ENCODE assay signal across 13 cellular contexts in genomic region chr6:84074988-84075781, GRCh38. TPM values are rescaled to one million over a fixed set of nuclear protein-coding genes. Genes with fewer than 3 reads are reported as not detected.
A peak's percentile ranks its signal among the peaks of the same experiment; 100 is the strongest.
DNase-seq lines count a peak whose midpoint lies in the region; ATAC-seq, FAIRE-seq and TF ChIP-seq lines count a peak whose summit lies in the region.
"Had no signal": no experiment of that assay in that cellular context is flagged by ENCODE, and none has a peak within 500 bp of the region (broad histone marks: within the 10 kb centered on the region; RNA-seq: fewer than 3 reads in every experiment).

No MANE protein-coding gene starts in this region.

- no peak overlapping the region for H3K27ac ChIP-seq in mammary epithelial cell (ENCODE audit: insufficient read depth, low read depth, low read length)
- H3K27ac ChIP-seq in mesendoderm (ENCODE audit: low read depth, low read length) = no peak overlapping the region
- H3K27ac ChIP-seq in substantia nigra (ENCODE audit: low read depth, low read length, poor library complexity, severe bottlenecking) = no peak overlapping the region
- H3K27ac ChIP-seq in uterus = no peak overlapping the region

- H2BK120ac ChIP-seq in mesendoderm (ENCODE audit: low read depth, low read length) = no peak overlapping the region

- no peak for ATAC-seq in GM18861 (IDR thresholded peaks at IDR 0.05; ENCODE audit: unreplicated experiment)

- H2AK5ac ChIP-seq in mesendoderm (ENCODE audit: low read length) = no peak overlapping the region

- DNase-seq in D721Med (ENCODE audit: insufficient read length, low spot score) (no peak), M059J (ENCODE audit: low read depth) (peak; percentile 50), mammary epithelial cell (peak; percentile 50), mesendoderm (peak; percentile 90), substantia nigra (lab: John Stamatoyannopoulos, UW) (no peak), uterus (no peak)
- no peak for DNase-seq in activated naive CD4-positive, alpha-beta T cell treated with Interleukin-2 at 50 U/mL for 16 hours
- DNase-seq: cerebellar nuclear complex; NCI-H1105; stimulated activated CD4-positive, alpha-beta T cell treated with anti-CD3 and anti-CD28 coated beads, Interleukin-12 subunit alpha, Interleukin-12 subunit beta, amount 100 ng/mL, for 4 hours had no signal

- H3K4me3 ChIP-seq in mammary epithelial cell (replicated peaks in 1 of 3; ENCODE audit: insufficient read depth in 1 of 3, low read depth in 2 of 3, low read length in 3 of 3) (no peak overlapping the region), mesendoderm (ENCODE audit: low read length) (no peak overlapping the region), uterus (no peak overlapping the region)

- no peaks in the 10 kb centered on the region for H4K20me1 ChIP-seq in mammary epithelial cell (ENCODE audit: insufficient read depth, low read length)

- no TSS peak for BruUV-seq in mammary epithelial cell (replicated peaks; lab: Mats Ljungman, UMichigan)

- no peak overlapping the region for H4K5ac ChIP-seq in mesendoderm (ENCODE audit: low read length)

- H3K27me3 ChIP-seq in mammary epithelial cell (ENCODE audit: insufficient read depth, low read length) (no peaks in the 10 kb centered on the region), mesendoderm (ENCODE audit: insufficient read depth, low read length, poor library complexity) (no peaks in the 10 kb centered on the region), uterus (no peaks in the 10 kb centered on the region)

- H3K9ac ChIP-seq in mammary epithelial cell (ENCODE audit: insufficient read depth, low read length) = no peak overlapping the region
- no peak overlapping the region for H3K9ac ChIP-seq in mesendoderm (ENCODE audit: low read length)

- H2AFZ ChIP-seq in mammary epithelial cell (ENCODE audit: low read depth, low read length) = peak overlapping the region; percentile 67

- H3K4ac ChIP-seq in mesendoderm (ENCODE audit: low read depth, low read length) = no peak overlapping the region

- no peaks in the 10 kb centered on the region for H3K79me1 ChIP-seq in mesendoderm (ENCODE audit: low read length)

- H3K79me2 ChIP-seq in mammary epithelial cell (ENCODE audit: insufficient read depth, low read length) (no peaks in the 10 kb centered on the region), mesendoderm (ENCODE audit: control insufficient read depth, insufficient read depth, low read length) (no peaks in the 10 kb centered on the region)

- intact Hi-C loops in mammary epithelial cell (cut with micrococcal nuclease) = no loop called here
- intact Hi-C loops in uterus (cut with DNase I; ENCODE audit: low total_unique reads) = no loop called here

- in situ Hi-C loops in mammary epithelial cell (cut with MboI; ENCODE audit: low sequenced_read_pairs in 2 of 2) = no loop called here

- no peak overlapping the region for H2BK5ac ChIP-seq in mesendoderm (ENCODE audit: low read length)

- WGBS in mammary epithelial cell (ENCODE audit: low coverage, missing lambda C conversion rate) = 85% methylated on average over 6 of the region's 6 CpGs
- WGBS in mesendoderm (ENCODE audit: extremely low coverage, insufficient coverage, low lambda C conversion rate) = no CpG with 5 or more reads among the region's 6 CpGs

- H4K8ac ChIP-seq in mesendoderm (ENCODE audit: low read depth, low read length) = no peak overlapping the region

- H3K9me3 ChIP-seq in mammary epithelial cell (replicated peaks; ENCODE audit: insufficient read depth, low read length) (no peaks in the 10 kb centered on the region), uterus (no peaks in the 10 kb centered on the region)

- CTCF ChIA-PET in mammary epithelial cell (lab: Charles Lee; ENCODE audit: low non-redundant PET) = no interaction called here

- H3K4me2 ChIP-seq in mammary epithelial cell (ENCODE audit: insufficient read depth, low read depth, low read length) = no peak overlapping the region
- H3K4me2 ChIP-seq in mesendoderm (ENCODE audit: low read length) = no peak overlapping the region

- H3K4me1 ChIP-seq in mammary epithelial cell (ENCODE audit: insufficient read depth, low read length) = peaks cover 5% of the 10 kb centered on the region
- H3K4me1 ChIP-seq in mesendoderm (ENCODE audit: control insufficient read depth, low read depth, low read length) = no peaks in the 10 kb centered on the region
- no peaks in the 10 kb centered on the region for H3K4me1 ChIP-seq in uterus

- peak; percentile 53 for FAIRE-seq in D721Med (lab: Jason Lieb, UNC)
- FAIRE-seq: TTC549 had no signal

- no peak overlapping the region for H3K18ac ChIP-seq in mesendoderm (ENCODE audit: low read length)

- TF ChIP-seq CTCF in D721Med (IDR thresholded peaks at IDR 0.05; ENCODE audit: insufficient read depth, missing control alignments) (no peak), mammary epithelial cell (conservative IDR thresholded peaks at IDR 0.05 in 1 of 2, IDR thresholded peaks at IDR 0.05 in 1 of 2; ENCODE audit: extremely low read depth in 1 of 2, insufficient read depth in 1 of 2, low read depth in 1 of 2, low read length in 2 of 2) (no peak), uterus (IDR thresholded peaks at IDR 0.05) (no peak)

- no peak overlapping the region for H3K23ac ChIP-seq in mesendoderm (ENCODE audit: low read length)

- dilution Hi-C loops in mammary epithelial cell (cut with HindIII; ENCODE audit: low sequenced_read_pairs) = no loop called here

- no peak overlapping the region for H2BK15ac ChIP-seq in mesendoderm (replicated peaks; ENCODE audit: low read depth)

- H3K36me3 ChIP-seq in mammary epithelial cell (ENCODE audit: insufficient read depth, low read length) (no peaks in the 10 kb centered on the region), mesendoderm (ENCODE audit: control insufficient read depth, insufficient read depth, low read length) (no peaks in the 10 kb centered on the region), uterus (no peaks in the 10 kb centered on the region)

- TF ChIP-seq POLR2A in uterus (IDR thresholded peaks at IDR 0.05) = no peak

- H3K56ac ChIP-seq in mesendoderm (ENCODE audit: low read length) = no peak overlapping the region

RNA-seq across cellular contexts. Expression of gene MRAP2, which starts 41.6 kb away (rescaled TPM):
- total RNA-seq in M059J (2014; rRNA removed; shearing (Covaris generic)) = 0.05 and 0.12 TPM in 2 replicates
- total RNA-seq in mammary epithelial cell (1 to 10 TPM in 1 of 2 donors, under 1 TPM in 1; 0.54 to 3.2 TPM), uterus (10 to 100 TPM in 1 of 4 donors, 1 to 10 TPM in 2, not detected in 1; 1.9 to 10.9 (median 2.1) TPM)
- polyA plus RNA-seq in mammary epithelial cell = 1.4 TPM
- polyA minus RNA-seq in mammary epithelial cell = not detected
- 0.56 TPM for polyA plus RNA-seq in mesendoderm (2013, experiment 1 of 2)
- polyA plus RNA-seq in mesendoderm (2013, experiment 2 of 2) = 0.55 TPM
- polyA plus RNA-seq: CD14-positive monocyte had no signal

Comparison
In these comparisons a context has a peak if more than half of its experiments do, and no peak if none do; other contexts are left out.
1. DNase-seq: peak in M059J (single experiment), mammary epithelial cell (single experiment) and mesendoderm (single experiment); none in D721Med (single experiment), activated naive CD4-positive, alpha-beta T cell treated with Interleukin-2 at 50 U/mL for 16 hours (single experiment), substantia nigra (0 of 49) and uterus (0 of 2).